In genomic region chr4:61628727-61629126, GRCh38 we compare ENCODE assay signal across 19 cellular contexts.
"Had no signal": no experiment of that assay in that cellular context is flagged by ENCODE, and none has a peak within 500 bp of the region (broad histone marks: within the 10 kb centered on the region; RNA-seq: fewer than 3 reads in every experiment).

No MANE protein-coding gene starts in this region.

- H3K27me3 Mint-ChIP-seq: naive thymus-derived CD4-positive, alpha-beta T cell; stimulated activated naive B cell treated with anti-CD40 and anti-IgM and Interleukin-4, amounts not matched to agents 10 μg/mL and 1 μg/mL and 100 μg/mL, for 72 hours; stimulated activated naive CD8-positive, alpha-beta T cell treated with anti-CD3 and anti-CD28 coated beads, Interleukin-15, amount 100 ng/mL, for 72 hours had no signal

- H3K4me1 ChIP-seq: esophagus squamous epithelium, gastroesophageal sphincter, psoas muscle, testis, upper lobe of right lung, vagina had no signal

- H3K27ac ChIP-seq: esophagus squamous epithelium, gastroesophageal sphincter, psoas muscle, testis, tibial nerve, upper lobe of right lung, vagina had no signal

- ATAC-seq: gastroesophageal sphincter; naive thymus-derived CD4-positive, alpha-beta T cell; psoas muscle; sciatic nerve; stimulated activated naive B cell treated with anti-CD40 and anti-IgM and Interleukin-4, amounts not matched to agents 10 μg/mL and 1 μg/mL and 100 μg/mL, for 72 hours; stimulated activated naive CD8-positive, alpha-beta T cell treated with anti-CD3 and anti-CD28 coated beads, Interleukin-15, amount 100 ng/mL, for 72 hours; upper lobe of right lung had no signal

- H3K4me1 Mint-ChIP-seq: naive thymus-derived CD4-positive, alpha-beta T cell; nephron progenitor cell; stimulated activated naive B cell treated with anti-CD40 and anti-IgM and Interleukin-4, amounts not matched to agents 10 μg/mL and 1 μg/mL and 100 μg/mL, for 72 hours; stimulated activated naive CD8-positive, alpha-beta T cell treated with anti-CD3 and anti-CD28 coated beads, Interleukin-15, amount 100 ng/mL, for 72 hours had no signal

- H3K36me3 ChIP-seq: esophagus squamous epithelium, gastroesophageal sphincter, tibial nerve, upper lobe of right lung, vagina had no signal

- H3K36me3 Mint-ChIP-seq: naive thymus-derived CD4-positive, alpha-beta T cell; stimulated activated naive B cell treated with anti-CD40 and anti-IgM and Interleukin-4, amounts not matched to agents 10 μg/mL and 1 μg/mL and 100 μg/mL, for 72 hours had no signal

- H3K9me3 ChIP-seq: esophagus squamous epithelium, gastroesophageal sphincter, psoas muscle, testis, tibial nerve, upper lobe of right lung, vagina had no signal

- H3K4me3 ChIP-seq: esophagus squamous epithelium, gastroesophageal sphincter, psoas muscle, testis, tibial nerve, upper lobe of right lung, vagina had no signal

- H3K4me3 Mint-ChIP-seq: naive thymus-derived CD4-positive, alpha-beta T cell; nephron progenitor cell; stimulated activated naive B cell treated with anti-CD40 and anti-IgM and Interleukin-4, amounts not matched to agents 10 μg/mL and 1 μg/mL and 100 μg/mL, for 72 hours; stimulated activated naive CD8-positive, alpha-beta T cell treated with anti-CD3 and anti-CD28 coated beads, Interleukin-15, amount 100 ng/mL, for 72 hours had no signal

- H3K9me3 Mint-ChIP-seq: nephron progenitor cell; stimulated activated naive B cell treated with anti-CD40 and anti-IgM and Interleukin-4, amounts not matched to agents 10 μg/mL and 1 μg/mL and 100 μg/mL, for 72 hours; stimulated activated naive CD8-positive, alpha-beta T cell treated with anti-CD3 and anti-CD28 coated beads, Interleukin-15, amount 100 ng/mL, for 72 hours had no signal

- H3K27me3 ChIP-seq: esophagus squamous epithelium, gastroesophageal sphincter, testis, tibial nerve, upper lobe of right lung, vagina had no signal

- H3K27ac Mint-ChIP-seq: naive thymus-derived CD4-positive, alpha-beta T cell; nephron progenitor cell; stimulated activated naive B cell treated with anti-CD40 and anti-IgM and Interleukin-4, amounts not matched to agents 10 μg/mL and 1 μg/mL and 100 μg/mL, for 72 hours; stimulated activated naive CD8-positive, alpha-beta T cell treated with anti-CD3 and anti-CD28 coated beads, Interleukin-15, amount 100 ng/mL, for 72 hours had no signal

- DNase-seq: dermis blood vessel endothelial cell; esophagus squamous epithelium; foreskin fibroblast; glutamatergic neuron; mesendoderm; naive thymus-derived CD4-positive, alpha-beta T cell; nephron progenitor cell; psoas muscle; retina; stimulated activated CD4-positive, alpha-beta T cell treated with anti-CD3 and anti-CD28 coated beads, Interleukin-2, amount 100 ng/mL, for 24 hours; stimulated activated CD4-positive, alpha-beta T cell treated with anti-CD3 and anti-CD28 coated beads, Interleukin-4, amount 100 ng/mL, for 4 hours; stimulated activated naive B cell treated with anti-CD40 and anti-IgM and Interleukin-4, amounts not matched to agents 10 μg/mL and 1 μg/mL and 100 μg/mL, for 72 hours; stimulated activated naive CD8-positive, alpha-beta T cell treated with anti-CD3 and anti-CD28 coated beads, Interleukin-15, amount 100 ng/mL, for 72 hours; testis; upper lobe of right lung had no signal
